In the genomic region with DNA sequence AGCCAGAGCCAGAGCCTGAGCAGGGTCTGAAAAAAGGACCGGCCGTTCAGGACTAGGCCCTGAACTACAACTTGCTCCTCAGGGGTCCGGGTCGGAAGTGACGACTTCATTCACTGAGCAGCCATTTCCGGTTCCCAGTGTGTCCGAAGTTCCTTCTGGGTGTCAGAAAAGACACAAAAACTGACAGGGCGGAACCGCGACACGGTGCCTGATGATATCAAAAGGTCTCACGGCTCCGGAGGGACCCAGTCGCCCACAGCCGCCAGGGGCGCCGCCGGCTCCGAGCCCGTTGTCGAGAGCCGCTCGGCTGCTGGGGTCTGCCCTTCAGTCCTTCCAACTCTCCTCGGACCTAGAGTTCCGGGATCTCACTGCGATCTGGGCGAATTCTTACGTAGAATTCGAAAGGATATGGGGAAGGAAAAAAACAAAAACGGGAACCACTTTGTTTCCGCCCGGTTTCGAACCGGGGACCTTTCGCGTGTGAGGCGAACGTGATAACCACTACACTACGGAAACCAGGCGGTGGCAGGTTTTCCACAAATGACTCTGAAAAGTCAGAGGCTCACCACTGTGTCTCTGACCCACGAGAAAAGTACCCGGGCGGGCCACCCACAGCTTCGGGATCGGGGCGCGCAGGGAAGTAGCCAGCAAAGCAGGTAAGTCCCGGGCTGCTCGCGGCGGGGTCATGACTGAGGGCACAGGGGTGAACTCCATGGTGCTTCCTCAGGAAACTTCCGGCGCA, we compare ENCODE assay signal across 1 cellular context.
TF ChIP-seq lines count a peak whose summit lies in the region.

No MANE protein-coding gene starts in this region.

TF ChIP-seq in K562, 482 proteins besides CTCF, POLR2A, EP300 and RAD21 (continued from another document and continues in another):
- TF ChIP-seq, protein P1, sequence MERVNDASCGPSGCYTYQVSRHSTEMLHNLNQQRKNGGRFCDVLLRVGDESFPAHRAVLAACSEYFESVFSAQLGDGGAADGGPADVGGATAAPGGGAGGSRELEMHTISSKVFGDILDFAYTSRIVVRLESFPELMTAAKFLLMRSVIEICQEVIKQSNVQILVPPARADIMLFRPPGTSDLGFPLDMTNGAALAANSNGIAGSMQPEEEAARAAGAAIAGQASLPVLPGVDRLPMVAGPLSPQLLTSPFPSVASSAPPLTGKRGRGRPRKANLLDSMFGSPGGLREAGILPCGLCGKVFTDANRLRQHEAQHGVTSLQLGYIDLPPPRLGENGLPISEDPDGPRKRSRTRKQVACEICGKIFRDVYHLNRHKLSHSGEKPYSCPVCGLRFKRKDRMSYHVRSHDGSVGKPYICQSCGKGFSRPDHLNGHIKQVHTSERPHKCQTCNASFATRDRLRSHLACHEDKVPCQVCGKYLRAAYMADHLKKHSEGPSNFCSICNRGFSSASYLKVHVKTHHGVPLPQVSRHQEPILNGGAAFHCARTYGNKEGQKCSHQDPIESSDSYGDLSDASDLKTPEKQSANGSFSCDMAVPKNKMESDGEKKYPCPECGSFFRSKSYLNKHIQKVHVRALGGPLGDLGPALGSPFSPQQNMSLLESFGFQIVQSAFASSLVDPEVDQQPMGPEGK (CRISPR knock-in tag; IDR thresholded peaks at IDR 0.05; ENCODE audit: borderline replicate concordance), result no peak
- no peak for TF ChIP-seq PCBP2 (IDR thresholded peaks at IDR 0.05; ENCODE audit: low read depth, low read length, poor library complexity, severe bottlenecking)
- TF ChIP-seq ZNF445 (CRISPR knock-in tag; IDR thresholded peaks at IDR 0.05; ENCODE audit: low read depth), result 0 out of 2 replicates have a peak, but pooled peaks have one; percentile 35
- TF ChIP-seq ZC3H4 (CRISPR knock-in tag; IDR thresholded peaks at IDR 0.05; ENCODE audit: borderline replicate concordance), result peak; percentile 76; the same call in 1 of the 2 replicates
- peak; percentile 76; the same call in 1 of the 2 replicates for TF ChIP-seq BCOR (IDR thresholded peaks at IDR 0.05)
- peak; percentile 62 to 73 for TF ChIP-seq MAZ (CRISPR knock-in tag; conservative IDR thresholded peaks at IDR 0.05 in 1 of 2, IDR thresholded peaks at IDR 0.05 in 1 of 2)
- no peak for TF ChIP-seq ARHGAP35 (IDR thresholded peaks at IDR 0.05; ENCODE audit: partially characterized antibody)
- TF ChIP-seq PHF8 (IDR thresholded peaks at IDR 0.05; ENCODE audit: borderline replicate concordance, low read length), result peak; percentile 81
- TF ChIP-seq CREM (IDR thresholded peaks at IDR 0.05; ENCODE audit: low read depth), result peak; percentile 94
- TF ChIP-seq ZNF699 (CRISPR knock-in tag; IDR thresholded peaks at IDR 0.05; ENCODE audit: insufficient replicate concordance), result no peak
- peak; percentile 19; the same call in 1 of the 2 replicates for TF ChIP-seq TAF7 (tag; IDR thresholded peaks at IDR 0.05)
- TF ChIP-seq, protein P2, sequence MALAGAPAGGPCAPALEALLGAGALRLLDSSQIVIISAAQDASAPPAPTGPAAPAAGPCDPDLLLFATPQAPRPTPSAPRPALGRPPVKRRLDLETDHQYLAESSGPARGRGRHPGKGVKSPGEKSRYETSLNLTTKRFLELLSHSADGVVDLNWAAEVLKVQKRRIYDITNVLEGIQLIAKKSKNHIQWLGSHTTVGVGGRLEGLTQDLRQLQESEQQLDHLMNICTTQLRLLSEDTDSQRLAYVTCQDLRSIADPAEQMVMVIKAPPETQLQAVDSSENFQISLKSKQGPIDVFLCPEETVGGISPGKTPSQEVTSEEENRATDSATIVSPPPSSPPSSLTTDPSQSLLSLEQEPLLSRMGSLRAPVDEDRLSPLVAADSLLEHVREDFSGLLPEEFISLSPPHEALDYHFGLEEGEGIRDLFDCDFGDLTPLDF (CRISPR knock-in tag; IDR thresholded peaks at IDR 0.05), result peak; percentile 36; the same call in 1 of the 2 replicates
- TF ChIP-seq GABPB1 (CRISPR knock-in tag; IDR thresholded peaks at IDR 0.05), result peak; percentile 93
- TF ChIP-seq, protein P3, sequence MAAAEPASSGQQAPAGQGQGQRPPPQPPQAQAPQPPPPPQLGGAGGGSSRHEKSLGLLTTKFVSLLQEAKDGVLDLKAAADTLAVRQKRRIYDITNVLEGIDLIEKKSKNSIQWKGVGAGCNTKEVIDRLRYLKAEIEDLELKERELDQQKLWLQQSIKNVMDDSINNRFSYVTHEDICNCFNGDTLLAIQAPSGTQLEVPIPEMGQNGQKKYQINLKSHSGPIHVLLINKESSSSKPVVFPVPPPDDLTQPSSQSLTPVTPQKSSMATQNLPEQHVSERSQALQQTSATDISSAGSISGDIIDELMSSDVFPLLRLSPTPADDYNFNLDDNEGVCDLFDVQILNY (CRISPR knock-in tag; IDR thresholded peaks at IDR 0.05), result no peak
- peak; percentile 76 for TF ChIP-seq FOXJ2 (tag; IDR thresholded peaks at IDR 0.05)
- TF ChIP-seq U2AF2 (optimal IDR thresholded peaks at IDR 0.05; ENCODE audit: low read depth, low read length), result no peak
- TF ChIP-seq, protein P4, sequence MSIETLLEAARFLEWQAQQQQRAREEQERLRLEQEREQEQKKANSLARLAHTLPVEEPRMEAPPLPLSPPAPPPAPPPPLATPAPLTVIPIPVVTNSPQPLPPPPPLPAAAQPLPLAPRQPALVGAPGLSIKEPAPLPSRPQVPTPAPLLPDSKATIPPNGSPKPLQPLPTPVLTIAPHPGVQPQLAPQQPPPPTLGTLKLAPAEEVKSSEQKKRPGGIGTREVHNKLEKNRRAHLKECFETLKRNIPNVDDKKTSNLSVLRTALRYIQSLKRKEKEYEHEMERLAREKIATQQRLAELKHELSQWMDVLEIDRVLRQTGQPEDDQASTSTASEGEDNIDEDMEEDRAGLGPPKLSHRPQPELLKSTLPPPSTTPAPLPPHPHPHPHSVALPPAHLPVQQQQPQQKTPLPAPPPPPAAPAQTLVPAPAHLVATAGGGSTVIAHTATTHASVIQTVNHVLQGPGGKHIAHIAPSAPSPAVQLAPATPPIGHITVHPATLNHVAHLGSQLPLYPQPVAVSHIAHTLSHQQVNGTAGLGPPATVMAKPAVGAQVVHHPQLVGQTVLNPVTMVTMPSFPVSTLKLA (conservative IDR thresholded peaks at IDR 0.05), result peak; percentile 76; a peak in 3 of 4 replicates
- no peak for TF ChIP-seq ZNF696 (CRISPR knock-in tag; conservative IDR thresholded peaks at IDR 0.05)
- peak; percentile 70; the same call in 1 of the 2 replicates for TF ChIP-seq L3MBTL2 (IDR thresholded peaks at IDR 0.05)
- TF ChIP-seq SMC3 (conservative IDR thresholded peaks at IDR 0.05; ENCODE audit: insufficient read depth, low read depth, low read length), result no peak; the same call in 1 of the 2 replicates
- TF ChIP-seq CBFA2T3 (IDR thresholded peaks at IDR 0.05), result peak; percentile 31; the same call in 1 of the 2 replicates
- TF ChIP-seq TBL1XR1 (IDR thresholded peaks at IDR 0.05; ENCODE audit: low read length in 2 of 2), result peak in 1 of 2 experiments; percentile 87; a peak in 2 of 4 replicates
- TF ChIP-seq, protein P5, sequence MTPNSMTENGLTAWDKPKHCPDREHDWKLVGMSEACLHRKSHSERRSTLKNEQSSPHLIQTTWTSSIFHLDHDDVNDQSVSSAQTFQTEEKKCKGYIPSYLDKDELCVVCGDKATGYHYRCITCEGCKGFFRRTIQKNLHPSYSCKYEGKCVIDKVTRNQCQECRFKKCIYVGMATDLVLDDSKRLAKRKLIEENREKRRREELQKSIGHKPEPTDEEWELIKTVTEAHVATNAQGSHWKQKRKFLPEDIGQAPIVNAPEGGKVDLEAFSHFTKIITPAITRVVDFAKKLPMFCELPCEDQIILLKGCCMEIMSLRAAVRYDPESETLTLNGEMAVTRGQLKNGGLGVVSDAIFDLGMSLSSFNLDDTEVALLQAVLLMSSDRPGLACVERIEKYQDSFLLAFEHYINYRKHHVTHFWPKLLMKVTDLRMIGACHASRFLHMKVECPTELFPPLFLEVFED (CRISPR knock-in tag; conservative IDR thresholded peaks at IDR 0.05), result peak; percentile 28; the same call in 1 of the 2 replicates
- peak; percentile 91; the same call in 1 of the 2 replicates for TF ChIP-seq ATF7 (IDR thresholded peaks at IDR 0.05)
- TF ChIP-seq, protein P6, sequence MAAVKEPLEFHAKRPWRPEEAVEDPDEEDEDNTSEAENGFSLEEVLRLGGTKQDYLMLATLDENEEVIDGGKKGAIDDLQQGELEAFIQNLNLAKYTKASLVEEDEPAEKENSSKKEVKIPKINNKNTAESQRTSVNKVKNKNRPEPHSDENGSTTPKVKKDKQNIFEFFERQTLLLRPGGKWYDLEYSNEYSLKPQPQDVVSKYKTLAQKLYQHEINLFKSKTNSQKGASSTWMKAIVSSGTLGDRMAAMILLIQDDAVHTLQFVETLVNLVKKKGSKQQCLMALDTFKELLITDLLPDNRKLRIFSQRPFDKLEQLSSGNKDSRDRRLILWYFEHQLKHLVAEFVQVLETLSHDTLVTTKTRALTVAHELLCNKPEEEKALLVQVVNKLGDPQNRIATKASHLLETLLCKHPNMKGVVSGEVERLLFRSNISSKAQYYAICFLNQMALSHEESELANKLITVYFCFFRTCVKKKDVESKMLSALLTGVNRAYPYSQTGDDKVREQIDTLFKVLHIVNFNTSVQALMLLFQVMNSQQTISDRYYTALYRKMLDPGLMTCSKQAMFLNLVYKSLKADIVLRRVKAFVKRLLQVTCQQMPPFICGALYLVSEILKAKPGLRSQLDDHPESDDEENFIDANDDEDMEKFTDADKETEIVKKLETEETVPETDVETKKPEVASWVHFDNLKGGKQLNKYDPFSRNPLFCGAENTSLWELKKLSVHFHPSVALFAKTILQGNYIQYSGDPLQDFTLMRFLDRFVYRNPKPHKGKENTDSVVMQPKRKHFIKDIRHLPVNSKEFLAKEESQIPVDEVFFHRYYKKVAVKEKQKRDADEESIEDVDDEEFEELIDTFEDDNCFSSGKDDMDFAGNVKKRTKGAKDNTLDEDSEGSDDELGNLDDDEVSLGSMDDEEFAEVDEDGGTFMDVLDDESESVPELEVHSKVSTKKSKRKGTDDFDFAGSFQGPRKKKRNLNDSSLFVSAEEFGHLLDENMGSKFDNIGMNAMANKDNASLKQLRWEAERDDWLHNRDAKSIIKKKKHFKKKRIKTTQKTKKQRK (IDR thresholded peaks at IDR 0.05; ENCODE audit: borderline replicate concordance, low read depth, low read length), result no peak
- no peak for TF ChIP-seq ZNF785 (CRISPR knock-in tag; IDR thresholded peaks at IDR 0.05)
- TF ChIP-seq, protein P7, sequence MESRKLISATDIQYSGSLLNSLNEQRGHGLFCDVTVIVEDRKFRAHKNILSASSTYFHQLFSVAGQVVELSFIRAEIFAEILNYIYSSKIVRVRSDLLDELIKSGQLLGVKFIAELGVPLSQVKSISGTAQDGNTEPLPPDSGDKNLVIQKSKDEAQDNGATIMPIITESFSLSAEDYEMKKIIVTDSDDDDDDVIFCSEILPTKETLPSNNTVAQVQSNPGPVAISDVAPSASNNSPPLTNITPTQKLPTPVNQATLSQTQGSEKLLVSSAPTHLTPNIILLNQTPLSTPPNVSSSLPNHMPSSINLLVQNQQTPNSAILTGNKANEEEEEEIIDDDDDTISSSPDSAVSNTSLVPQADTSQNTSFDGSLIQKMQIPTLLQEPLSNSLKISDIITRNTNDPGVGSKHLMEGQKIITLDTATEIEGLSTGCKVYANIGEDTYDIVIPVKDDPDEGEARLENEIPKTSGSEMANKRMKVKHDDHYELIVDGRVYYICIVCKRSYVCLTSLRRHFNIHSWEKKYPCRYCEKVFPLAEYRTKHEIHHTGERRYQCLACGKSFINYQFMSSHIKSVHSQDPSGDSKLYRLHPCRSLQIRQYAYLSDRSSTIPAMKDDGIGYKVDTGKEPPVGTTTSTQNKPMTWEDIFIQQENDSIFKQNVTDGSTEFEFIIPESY (CRISPR knock-in tag; IDR thresholded peaks at IDR 0.05), result peak; percentile 79
- 0 out of 2 replicates have a peak, but pooled peaks have one; percentile 18 for TF ChIP-seq TCF7 (IDR thresholded peaks at IDR 0.05; ENCODE audit: borderline replicate concordance)
- peak; percentile 90 for TF ChIP-seq ETV5 (CRISPR knock-in tag; IDR thresholded peaks at IDR 0.05; ENCODE audit: low read depth)
- peak in 1 of 2 experiments; percentile 57; a peak in 1 of 4 replicates for TF ChIP-seq TRIM24 (IDR thresholded peaks at IDR 0.05)
- peak; percentile 80 for TF ChIP-seq CXXC5 (CRISPR knock-in tag; IDR thresholded peaks at IDR 0.05)
- TF ChIP-seq SMARCE1 (IDR thresholded peaks at IDR 0.05), result peak; percentile 25
- peak; percentile 85 for TF ChIP-seq TARDBP (IDR thresholded peaks at IDR 0.05)
- TF ChIP-seq, protein P8, sequence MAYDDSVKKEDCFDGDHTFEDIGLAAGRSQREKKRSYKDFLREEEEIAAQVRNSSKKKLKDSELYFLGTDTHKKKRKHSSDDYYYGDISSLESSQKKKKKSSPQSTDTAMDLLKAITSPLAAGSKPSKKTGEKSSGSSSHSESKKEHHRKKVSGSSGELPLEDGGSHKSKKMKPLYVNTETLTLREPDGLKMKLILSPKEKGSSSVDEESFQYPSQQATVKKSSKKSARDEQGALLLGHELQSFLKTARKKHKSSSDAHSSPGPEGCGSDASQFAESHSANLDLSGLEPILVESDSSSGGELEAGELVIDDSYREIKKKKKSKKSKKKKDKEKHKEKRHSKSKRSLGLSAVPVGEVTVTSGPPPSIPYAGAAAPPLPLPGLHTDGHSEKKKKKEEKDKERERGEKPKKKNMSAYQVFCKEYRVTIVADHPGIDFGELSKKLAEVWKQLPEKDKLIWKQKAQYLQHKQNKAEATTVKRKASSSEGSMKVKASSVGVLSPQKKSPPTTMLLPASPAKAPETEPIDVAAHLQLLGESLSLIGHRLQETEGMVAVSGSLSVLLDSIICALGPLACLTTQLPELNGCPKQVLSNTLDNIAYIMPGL (CRISPR knock-in tag; IDR thresholded peaks at IDR 0.05), result peak; percentile 99
- TF ChIP-seq, protein P9, sequence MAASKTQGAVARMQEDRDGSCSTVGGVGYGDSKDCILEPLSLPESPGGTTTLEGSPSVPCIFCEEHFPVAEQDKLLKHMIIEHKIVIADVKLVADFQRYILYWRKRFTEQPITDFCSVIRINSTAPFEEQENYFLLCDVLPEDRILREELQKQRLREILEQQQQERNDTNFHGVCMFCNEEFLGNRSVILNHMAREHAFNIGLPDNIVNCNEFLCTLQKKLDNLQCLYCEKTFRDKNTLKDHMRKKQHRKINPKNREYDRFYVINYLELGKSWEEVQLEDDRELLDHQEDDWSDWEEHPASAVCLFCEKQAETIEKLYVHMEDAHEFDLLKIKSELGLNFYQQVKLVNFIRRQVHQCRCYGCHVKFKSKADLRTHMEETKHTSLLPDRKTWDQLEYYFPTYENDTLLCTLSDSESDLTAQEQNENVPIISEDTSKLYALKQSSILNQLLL (CRISPR knock-in tag; IDR thresholded peaks at IDR 0.05; ENCODE audit: borderline replicate concordance), result no peak
- TF ChIP-seq ZFP30 (CRISPR knock-in tag; IDR thresholded peaks at IDR 0.05; ENCODE audit: borderline replicate concordance), result no peak
- no peak for TF ChIP-seq LEF1 (IDR thresholded peaks at IDR 0.05)
- TF ChIP-seq ZNF23 (CRISPR knock-in tag; IDR thresholded peaks at IDR 0.05), result no peak
- TF ChIP-seq ZNF212 (CRISPR knock-in tag; IDR thresholded peaks at IDR 0.05), result no peak
- peak; percentile 62 for TF ChIP-seq ZKSCAN1 (IDR thresholded peaks at IDR 0.05; ENCODE audit: low read depth, low read length)
- TF ChIP-seq FOSL1 (tag; conservative IDR thresholded peaks at IDR 0.05), result peak; percentile 56; the same call in 1 of the 2 replicates
- TF ChIP-seq ZEB2 (IDR thresholded peaks at IDR 0.05), result no peak
- TF ChIP-seq SMARCC2 (IDR thresholded peaks at IDR 0.05; ENCODE audit: low read depth), result no peak
- TF ChIP-seq, protein P10, sequence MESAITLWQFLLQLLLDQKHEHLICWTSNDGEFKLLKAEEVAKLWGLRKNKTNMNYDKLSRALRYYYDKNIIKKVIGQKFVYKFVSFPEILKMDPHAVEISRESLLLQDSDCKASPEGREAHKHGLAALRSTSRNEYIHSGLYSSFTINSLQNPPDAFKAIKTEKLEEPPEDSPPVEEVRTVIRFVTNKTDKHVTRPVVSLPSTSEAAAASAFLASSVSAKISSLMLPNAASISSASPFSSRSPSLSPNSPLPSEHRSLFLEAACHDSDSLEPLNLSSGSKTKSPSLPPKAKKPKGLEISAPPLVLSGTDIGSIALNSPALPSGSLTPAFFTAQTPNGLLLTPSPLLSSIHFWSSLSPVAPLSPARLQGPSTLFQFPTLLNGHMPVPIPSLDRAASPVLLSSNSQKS (CRISPR knock-in tag; IDR thresholded peaks at IDR 0.05), result no peak
- no peak for TF ChIP-seq MTA2 (IDR thresholded peaks at IDR 0.05; ENCODE audit: low read depth)
- TF ChIP-seq MTA1 (IDR thresholded peaks at IDR 0.05; ENCODE audit: borderline replicate concordance), result peak; percentile 85
